In the genomic region with DNA sequence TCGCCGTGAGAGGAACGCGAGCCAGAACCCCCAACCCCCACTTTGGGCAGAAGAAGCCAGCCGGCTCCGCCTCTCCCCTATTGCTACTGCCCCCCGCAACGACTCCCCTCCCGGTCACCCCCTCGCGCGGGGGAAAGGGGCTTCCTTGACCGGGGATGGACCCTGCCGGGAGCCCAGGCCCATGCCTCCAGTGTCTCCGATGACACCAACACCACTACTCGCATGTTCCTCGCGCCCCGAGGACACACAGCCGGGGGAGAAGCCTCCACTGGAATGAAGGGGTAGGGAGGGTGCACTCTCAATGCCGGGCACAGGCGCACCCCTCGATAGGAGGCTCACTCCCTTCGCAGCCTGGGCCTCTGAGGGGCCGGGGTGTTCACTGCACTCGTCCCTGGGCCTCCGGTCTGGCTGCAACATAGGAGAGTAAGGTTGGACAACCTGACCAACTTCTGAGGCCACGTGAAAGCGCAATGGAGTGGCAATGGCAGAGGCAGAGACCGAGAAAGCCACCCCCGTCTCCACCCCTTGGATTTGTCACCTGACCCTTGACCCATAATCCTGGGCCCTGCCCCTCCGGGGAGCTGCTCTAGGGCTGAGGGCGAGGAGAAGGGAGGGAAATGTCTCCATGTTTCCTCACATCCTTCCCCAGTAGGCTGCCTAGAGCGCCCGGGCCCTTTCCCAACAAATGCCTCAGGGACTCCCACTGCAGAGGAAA, we compare ENCODE assay signal across 8 cellular contexts.
DNase-seq lines count a peak whose midpoint lies in the region; ATAC-seq lines count a peak whose summit lies in the region.

No MANE protein-coding gene starts in this region.

- H3K36me3 ChIP-seq in mucosa of rectum (ENCODE audit: control insufficient read depth in 2 of 2, insufficient read depth in 2 of 2, low read length in 2 of 2) = no peaks in the 10 kb centered on the region

- intact Hi-C loops in dendritic cell treated with granulocyte-macrophage colony-stimulating factor and Interleukin-4, amounts not matched to agents 40 ng/mL and 50 ng/mL, for 4 days (cut with micrococcal nuclease) = loop anchor here (2.0 to 5.0 kb wide), 2 partner anchors 42 to 153 kb away; no protein-coding TSS in a partner anchor

- peak overlapping the region; percentile 49 to 56 for H3K4me3 ChIP-seq in mucosa of rectum (ENCODE audit: low read length in 2 of 2)

- ATAC-seq in GM19397 (IDR thresholded peaks at IDR 0.05; ENCODE audit: unreplicated experiment) = no peak

- peaks cover 17 to 21% of the 10 kb centered on the region in 2 donors for H3K4me1 ChIP-seq in mucosa of rectum (ENCODE audit: control insufficient read depth in 2 of 2, insufficient read depth in 2 of 2, low read length in 2 of 2)

- peaks cover 49 to 60% of the 10 kb centered on the region in 2 donors for H3K27me3 ChIP-seq in mucosa of rectum (ENCODE audit: control insufficient read depth in 2 of 2, insufficient read depth in 2 of 2, low read length in 2 of 2)

- peak; percentile 12 for DNase-seq in stimulated activated CD4-positive, alpha-beta T cell treated with anti-CD3 and anti-CD28 coated beads, Interleukin-4, amount 100 ng/mL, for 1 hour
- DNase-seq in stimulated activated CD4-positive, alpha-beta T cell treated with anti-CD3 and anti-CD28 coated beads, Interleukin-4, amount 100 ng/mL, for 4 hours = no peak
- DNase-seq in NCI-H2227 treated with DMSO at 0.1 percent for 48 hours (lab: John Stamatoyannopoulos, UW) = no peak
- no peak for DNase-seq in Ammon's horn (ENCODE audit: low spot score)
- no peak for DNase-seq in DMS114 treated with DMSO at 0.1 percent for 48 hours (lab: John Stamatoyannopoulos, UW; ENCODE audit: unreplicated experiment)

- H3K36me3 Mint-ChIP-seq in dendritic cell treated with granulocyte-macrophage colony-stimulating factor and Interleukin-4, amounts not matched to agents 40 ng/mL and 50 ng/mL, for 4 days (ENCODE audit: low read depth) = no peaks in the 10 kb centered on the region

- no peaks in the 10 kb centered on the region for H3K9me3 Mint-ChIP-seq in dendritic cell treated with granulocyte-macrophage colony-stimulating factor and Interleukin-4, amounts not matched to agents 40 ng/mL and 50 ng/mL, for 4 days

- no peak overlapping the region for H3K27ac Mint-ChIP-seq in dendritic cell treated with granulocyte-macrophage colony-stimulating factor and Interleukin-4, amounts not matched to agents 40 ng/mL and 50 ng/mL, for 4 days

- peaks cover 48% of the 10 kb centered on the region for H3K4me1 Mint-ChIP-seq in dendritic cell treated with granulocyte-macrophage colony-stimulating factor and Interleukin-4, amounts not matched to agents 40 ng/mL and 50 ng/mL, for 4 days (ENCODE audit: low read depth)

- peak overlapping the region; percentile 75 for H3K4me3 Mint-ChIP-seq in dendritic cell treated with granulocyte-macrophage colony-stimulating factor and Interleukin-4, amounts not matched to agents 40 ng/mL and 50 ng/mL, for 4 days

- peak overlapping the region in 1 of 2 donors; percentile 58 for H3K27ac ChIP-seq in mucosa of rectum (ENCODE audit: low read depth in 2 of 2, low read length in 2 of 2)

- peaks cover 83% of the 10 kb centered on the region for H3K27me3 Mint-ChIP-seq in dendritic cell treated with granulocyte-macrophage colony-stimulating factor and Interleukin-4, amounts not matched to agents 40 ng/mL and 50 ng/mL, for 4 days

- peak overlapping the region in 1 of 2 donors; percentile 18 for H3K9ac ChIP-seq in mucosa of rectum (ENCODE audit: low read depth in 1 of 2, low read length in 2 of 2)

- H3K9me3 ChIP-seq in mucosa of rectum (ENCODE audit: control insufficient read depth in 2 of 2, low read length in 2 of 2) = no peaks in the 10 kb centered on the region
